ENCODE assay signal across 13 cellular contexts in genomic region chr10:132347211-132347930, GRCh38.
"Had no signal": no experiment of that assay in that cellular context is flagged by ENCODE, and none has a peak within 500 bp of the region (broad histone marks: within the 10 kb centered on the region; RNA-seq: fewer than 3 reads in every experiment).

No MANE protein-coding gene starts in this region.

- H3K9me3 ChIP-seq: breast epithelium, psoas muscle, vagina had no signal

- H3K4me1 ChIP-seq: breast epithelium, psoas muscle, vagina had no signal

- H3K36me3 ChIP-seq: breast epithelium had no signal

- DNase-seq: activated naive CD8-positive, alpha-beta T cell treated with anti-CD3 and anti-CD28 coated beads, Interleukin-2, amount 10 ng/mL, durations not matched to agents 7 days and 5 days; activated T-cell treated with anti-CD3 and anti-CD28 coated beads, Interleukin-2, amount 50 U/mL, for 48 hours; anterior cingulate cortex; hippocampal formation; midbrain; naive B cell; psoas muscle; stimulated activated CD4-positive, alpha-beta T cell treated with anti-CD3 and anti-CD28 coated beads, Interleukin-12 subunit alpha, Interleukin-12 subunit beta, amount 100 ng/mL, for 4 hours; stimulated activated CD4-positive, alpha-beta T cell treated with anti-CD3 and anti-CD28 coated beads, Interleukin-2, amount 100 ng/mL, for 48 hours; T-helper 2 cell had no signal

- H3K27me3 ChIP-seq: breast epithelium, dorsolateral prefrontal cortex, vagina had no signal

- H3K4me3 ChIP-seq: breast epithelium, dorsolateral prefrontal cortex, psoas muscle, vagina had no signal

- H3K27ac ChIP-seq: breast epithelium, dorsolateral prefrontal cortex, psoas muscle, vagina had no signal
